Comparison of ENCODE assay signal across 11 cellular contexts in the genomic region with DNA sequence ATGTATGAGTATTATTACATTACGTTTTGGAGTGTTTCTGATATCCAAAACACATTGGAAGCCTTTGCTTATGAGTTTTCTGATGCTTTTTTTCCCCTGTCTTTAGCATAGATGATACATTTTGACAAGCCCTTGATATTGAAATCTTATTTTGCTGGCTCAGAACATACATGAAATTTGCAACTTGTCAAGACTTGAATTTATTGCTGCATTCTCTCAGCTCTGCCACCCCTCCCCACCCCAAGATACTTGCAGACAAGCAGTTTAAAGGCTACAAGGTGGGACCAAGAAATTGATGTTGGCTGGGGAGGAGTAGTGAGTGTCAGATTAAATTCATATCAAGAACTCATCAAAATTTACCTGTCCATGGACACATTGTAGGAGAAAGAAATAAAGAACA.
"Had no signal": no experiment of that assay in that cellular context is flagged by ENCODE, and none has a peak within 500 bp of the region (broad histone marks: within the 10 kb centered on the region; RNA-seq: fewer than 3 reads in every experiment).

No MANE protein-coding gene starts in this region.

- H3K4me3 ChIP-seq: GM23248, GM23338, HAP-1 had no signal

- H3K4me3 Mint-ChIP-seq: GM23338, H9, HFFc6 had no signal

- H3K36me3 ChIP-seq: HAP-1 had no signal

- DNase-seq: GM23248, GOT3, H7, H9, HCEC 1CT, HFFc6 had no signal

- H3K9me3 Mint-ChIP-seq: GM23338, H9, HFFc6 had no signal

- H2AFZ ChIP-seq: GM23248, GM23338 had no signal

- ATAC-seq: GM23338, HCT116 had no signal

- H3K4me2 ChIP-seq: GM23338 had no signal

- H3K9ac ChIP-seq: GM23248 had no signal

- H3K27ac Mint-ChIP-seq: GM23338, H9, HFFc6 had no signal

- H3K9me3 ChIP-seq: HAP-1 had no signal

- H3K27ac ChIP-seq: GM23248 had no signal

- H3K4me1 ChIP-seq: HAP-1 had no signal

- FAIRE-seq: H1, H54 had no signal
